Comparison of ENCODE assay signal across 8 cellular contexts in genomic region chr19:574658-575526, GRCh38. TPM values are rescaled to one million over a fixed set of nuclear protein-coding genes. Genes with fewer than 3 reads are reported as not detected.
A peak's percentile ranks its signal among the peaks of the same experiment; 100 is the strongest.
DNase-seq lines count a peak whose midpoint lies in the region; ATAC-seq, FAIRE-seq and TF ChIP-seq lines count a peak whose summit lies in the region.

No MANE protein-coding gene starts in this region.

- H3K9me3 Mint-ChIP-seq in nephron: peaks cover 4% of the 10 kb centered on the region

- ATAC-seq in HG02981 (IDR thresholded peaks at IDR 0.05; ENCODE audit: unreplicated experiment) (no peak), HG03097 (IDR thresholded peaks at IDR 0.05; ENCODE audit: low FRiP score, unreplicated experiment) (no peak)

- 23 to 30% methylated on average over 31 to 32 of the region's 32 CpGs for WGBS in esophagus, 2 donors

- no peaks in the 10 kb centered on the region for H3K27me3 ChIP-seq in esophagus (ENCODE audit: control insufficient read depth in 1 of 2, insufficient read depth in 2 of 2, low read length in 2 of 2)

- no peak for TF ChIP-seq CTCF in nephron (IDR thresholded peaks at IDR 0.05; ENCODE audit: unreplicated experiment in 3 of 3)

- peak overlapping the region; percentile 79 to 96 (median 90) for H3K27ac Mint-ChIP-seq in nephron

- H3K4me3 ChIP-seq in SK-N-MC: peak overlapping the region; percentile 75
- H3K4me3 ChIP-seq in esophagus (ENCODE audit: low read depth in 1 of 2, low read length in 2 of 2): peak overlapping the region; percentile 3 to 35

- H3K4me3 Mint-ChIP-seq in nephron: peak overlapping the region; percentile 86 to 92 (median 91)

- H3K9ac ChIP-seq in SK-N-MC (ENCODE audit: insufficient read length): peak overlapping the region; percentile 61

- H3K36me3 Mint-ChIP-seq in nephron (ENCODE audit: low read depth): peaks cover 4% of the 10 kb centered on the region

- FAIRE-seq in GM18507 (lab: Jason Lieb, UNC): peak; percentile 93

- peak overlapping the region; percentile 45; the same call in 1 of the 2 replicates for H3K27ac ChIP-seq in SK-N-MC
- H3K27ac ChIP-seq in esophagus (ENCODE audit: low read depth in 2 of 2, low read length in 1 of 2): peak overlapping the region in 1 of 2 donors; percentile 50

- H3K4me1 Mint-ChIP-seq in nephron: peaks cover 37% of the 10 kb centered on the region

- H3K9me3 ChIP-seq in SK-N-MC (ENCODE audit: low read depth, low read length) (no peaks in the 10 kb centered on the region), esophagus (ENCODE audit: control insufficient read depth in 2 of 2, insufficient read depth in 1 of 2, low read depth in 1 of 2, low read length in 1 of 2) (no peaks in the 10 kb centered on the region)

- H3K4me1 ChIP-seq in esophagus (ENCODE audit: control insufficient read depth in 2 of 2, insufficient read depth in 2 of 2, low read length in 1 of 2): peaks cover 19 to 31% of the 10 kb centered on the region in 2 donors

- peaks cover 10% of the 10 kb centered on the region; the same call in 1 of the 2 replicates for H3K36me3 ChIP-seq in SK-N-MC (ENCODE audit: insufficient read depth, low read length)
- peaks cover 4 to 14% of the 10 kb centered on the region in 2 donors for H3K36me3 ChIP-seq in esophagus (ENCODE audit: control insufficient read depth in 2 of 2, insufficient read depth in 2 of 2, low read length in 1 of 2)

- DNase-seq in GM18507 (ENCODE audit: extremely low spot score, insufficient read length, low read depth) (no peak), SK-N-MC (ENCODE audit: low read depth, low spot score) (no peak), AG20443 (ENCODE audit: low spot score) (no peak), NCI-H524 (lab: John Stamatoyannopoulos, UW) (no peak)

- H3K27me3 Mint-ChIP-seq in nephron (ENCODE audit: low read depth): peaks cover 2% of the 10 kb centered on the region

RNA-seq across cellular contexts. Expression of gene BSG, which starts 2.5 kb away (rescaled TPM):
- 100 to 1,000 TPM; 189 to 210 TPM for polyA plus RNA-seq in esophagus

RNA-seq across cellular contexts. Expression of gene HCN2, which starts 14.8 kb away (rescaled TPM):
- 1 to 10 TPM in 1 of 2 donors, under 1 TPM in 1; 0.65 to 1.4 TPM for polyA plus RNA-seq in esophagus

RNA-seq across cellular contexts. Expression of gene GZMM, which starts 31.0 kb away (rescaled TPM):
- polyA plus RNA-seq in esophagus: 1 to 10 TPM in 1 of 2 donors, under 1 TPM in 1; 0.86 to 1.1 TPM

RNA-seq across cellular contexts. Expression of gene CDC34, which starts 43.3 kb away (rescaled TPM):
- 10 to 100 TPM; 45.2 to 68.7 TPM for polyA plus RNA-seq in esophagus

RNA-seq across cellular contexts. Expression of gene POLRMT, which starts 58.4 kb away (rescaled TPM):
- polyA plus RNA-seq in esophagus: 10 to 100 TPM; 35.6 to 56.1 TPM
